In genomic region chr11:78349614-78350013, GRCh38 we compare ENCODE assay signal across 10 cellular contexts.
DNase-seq lines count a peak whose midpoint lies in the region; ATAC-seq, FAIRE-seq and TF ChIP-seq lines count a peak whose summit lies in the region.
"Had no signal": no experiment of that assay in that cellular context is flagged by ENCODE, and none has a peak within 500 bp of the region (broad histone marks: within the 10 kb centered on the region; RNA-seq: fewer than 3 reads in every experiment).

No MANE protein-coding gene starts in this region.

- no peak overlapping the region for H2AFZ ChIP-seq in neuron (ENCODE audit: low read depth, low read length)

- peaks cover 0 to 6% of the 10 kb centered on the region in 2 donors for H3K27me3 Mint-ChIP-seq in natural killer cell treated with Interleukin-12 subunit alpha and Interleukin-12 subunit beta and Interleukin-15 and Interleukin-18, amount 100 ng/mL, for 72 hours
- H3K27me3 Mint-ChIP-seq in natural killer cell (ENCODE audit: low read depth in 2 of 2), result peaks cover 0 to 10% of the 10 kb centered on the region in 2 donors

- H3K4me3 ChIP-seq in esophagus (ENCODE audit: low read depth in 1 of 2, low read length in 2 of 2), result no peak overlapping the region
- H3K4me3 ChIP-seq in neuron (ENCODE audit: low read length), result peak overlapping the region; percentile 15

- FAIRE-seq in GM19239 (lab: Jason Lieb, UNC), result no peak

- no peak for ATAC-seq in natural killer cell treated with Interleukin-12 subunit alpha and Interleukin-12 subunit beta and Interleukin-15 and Interleukin-18, amount 100 ng/mL, for 72 hours
- ATAC-seq in natural killer cell (no peak), HG02884 (IDR thresholded peaks at IDR 0.05; ENCODE audit: unreplicated experiment) (no peak), left lobe of liver (no peak)

- peaks cover 0 to 8% of the 10 kb centered on the region in 2 donors for H3K4me1 Mint-ChIP-seq in natural killer cell treated with Interleukin-12 subunit alpha and Interleukin-12 subunit beta and Interleukin-15 and Interleukin-18, amount 100 ng/mL, for 72 hours (ENCODE audit: low read depth in 2 of 2)
- H3K4me1 Mint-ChIP-seq in natural killer cell, result peaks cover 11 to 12% of the 10 kb centered on the region in 2 donors

- H3K9me3 Mint-ChIP-seq in natural killer cell treated with Interleukin-12 subunit alpha and Interleukin-12 subunit beta and Interleukin-15 and Interleukin-18, amount 100 ng/mL, for 72 hours, result no peaks in the 10 kb centered on the region
- H3K9me3 Mint-ChIP-seq in natural killer cell, result no peaks in the 10 kb centered on the region

- no peak for TF ChIP-seq CTCF in natural killer cell (IDR thresholded peaks at IDR 0.05)

- no peaks in the 10 kb centered on the region for H3K36me3 Mint-ChIP-seq in natural killer cell treated with Interleukin-12 subunit alpha and Interleukin-12 subunit beta and Interleukin-15 and Interleukin-18, amount 100 ng/mL, for 72 hours
- no peaks in the 10 kb centered on the region for H3K36me3 Mint-ChIP-seq in natural killer cell
- H3K36me3 Mint-ChIP-seq: CD4-positive, CD25-positive, alpha-beta regulatory T cell had no signal

- H3K4me1 ChIP-seq in esophagus (ENCODE audit: control insufficient read depth in 2 of 2, insufficient read depth in 2 of 2, low read length in 1 of 2) (peaks cover 2 to 8% of the 10 kb centered on the region in 2 donors), neuron (ENCODE audit: insufficient read depth, low read length) (peaks cover 30% of the 10 kb centered on the region)

- WGBS in esophagus, 2 donors, result 20 to 32% methylated on average over 3 of the region's 3 CpGs

- H3K27me3 ChIP-seq in esophagus (ENCODE audit: control insufficient read depth in 1 of 2, insufficient read depth in 2 of 2, low read length in 2 of 2), result no peaks in the 10 kb centered on the region
- H3K27me3 ChIP-seq in neuron (ENCODE audit: insufficient read depth, low read length), result no peaks in the 10 kb centered on the region

- no peak for DNase-seq in natural killer cell treated with Interleukin-12 subunit alpha and Interleukin-12 subunit beta and Interleukin-15 and Interleukin-18, amount 100 ng/mL, for 72 hours (ENCODE audit: low spot score)
- DNase-seq in natural killer cell (no peak), left lobe of liver (ENCODE audit: low spot score) (no peak), GM19239 (ENCODE audit: insufficient read length, low spot score) (no peak)
- DNase-seq in activated naive CD4-positive, alpha-beta T cell (lab: John Stamatoyannopoulos, UW), result no peak
- DNase-seq: CD4-positive, CD25-positive, alpha-beta regulatory T cell; foreskin melanocyte had no signal

- peak overlapping the region; percentile 38 for H3K4me3 Mint-ChIP-seq in natural killer cell treated with Interleukin-12 subunit alpha and Interleukin-12 subunit beta and Interleukin-15 and Interleukin-18, amount 100 ng/mL, for 72 hours
- no peak overlapping the region for H3K4me3 Mint-ChIP-seq in natural killer cell

- peak overlapping the region; percentile 5 to 63 for H3K27ac ChIP-seq in esophagus (ENCODE audit: low read depth in 2 of 2, low read length in 1 of 2)

- H3K9me3 ChIP-seq in esophagus (ENCODE audit: control insufficient read depth in 2 of 2, insufficient read depth in 1 of 2, low read depth in 1 of 2, low read length in 1 of 2), result no peaks in the 10 kb centered on the region
- H3K9me3 ChIP-seq in neuron (ENCODE audit: low read length), result no peaks in the 10 kb centered on the region

- intact Hi-C loops in natural killer cell (cut with micrococcal nuclease), result no loop called here

- H3K36me3 ChIP-seq in esophagus (ENCODE audit: control insufficient read depth in 2 of 2, insufficient read depth in 2 of 2, low read length in 1 of 2), result no peaks in the 10 kb centered on the region
- H3K36me3 ChIP-seq in neuron (ENCODE audit: insufficient read depth, low read length), result no peaks in the 10 kb centered on the region

- H3K27ac Mint-ChIP-seq in natural killer cell treated with Interleukin-12 subunit alpha and Interleukin-12 subunit beta and Interleukin-15 and Interleukin-18, amount 100 ng/mL, for 72 hours, result peak overlapping the region in 1 of 2 donors; percentile 68
- H3K27ac Mint-ChIP-seq in natural killer cell, result no peak overlapping the region
